ENCODE assay signal across 12 cellular contexts in genomic region chr6:158506577-158506976, GRCh38. TPM values are rescaled to one million over a fixed set of nuclear protein-coding genes. Genes with fewer than 3 reads are reported as not detected.
DNase-seq lines count a peak whose midpoint lies in the region; ATAC-seq and TF ChIP-seq lines count a peak whose summit lies in the region.
"Had no signal": no experiment of that assay in that cellular context is flagged by ENCODE, and none has a peak within 500 bp of the region (broad histone marks: within the 10 kb centered on the region; RNA-seq: fewer than 3 reads in every experiment).

No MANE protein-coding gene starts in this region.

- H3K36me3 Mint-ChIP-seq in neural crest cell (ENCODE audit: low read depth) (peaks cover 11% of the 10 kb centered on the region), CD14-positive monocyte (peaks cover 26 to 50% of the 10 kb centered on the region in 2 donors)

- no peak overlapping the region for H3K4me3 Mint-ChIP-seq in neural crest cell
- H3K4me3 Mint-ChIP-seq in CD14-positive monocyte: no peak overlapping the region
- H3K4me3 Mint-ChIP-seq: effector memory CD8-positive, alpha-beta T cell had no signal

- intact Hi-C loops in CD14-positive monocyte (cut with micrococcal nuclease): no loop called here

- DNase-seq in NCI-H1930 (lab: John Stamatoyannopoulos, UW): peak; percentile 28 to 44
- peak; percentile 40 for DNase-seq in coronary artery (ENCODE audit: low spot score)
- peak; percentile 11 for DNase-seq in neural crest cell (ENCODE audit: low read depth, low spot score)
- DNase-seq in CD14-positive monocyte (ENCODE audit: low spot score): no peak
- DNase-seq: activated gamma-delta T cell; effector memory CD8-positive, alpha-beta T cell; left cardiac atrium; OCI-M1 had no signal

- 0 out of 2 replicates have a peak, but pooled peaks have one; percentile 9 for TF ChIP-seq CTCF in GM12874 (IDR thresholded peaks at IDR 0.05; ENCODE audit: insufficient read depth, low read depth, low read length)
- no peak for TF ChIP-seq CTCF in coronary artery (IDR thresholded peaks at IDR 0.05)
- TF ChIP-seq CTCF in neural crest cell (conservative IDR thresholded peaks at IDR 0.05): peak; percentile 52
- no peak for TF ChIP-seq CTCF in CD14-positive monocyte (IDR thresholded peaks at IDR 0.05)

- ATAC-seq in GM19328 (IDR thresholded peaks at IDR 0.05; ENCODE audit: unreplicated experiment): no peak
- no peak for ATAC-seq in HG03139 (IDR thresholded peaks at IDR 0.05; ENCODE audit: unreplicated experiment)
- ATAC-seq: effector memory CD8-positive, alpha-beta T cell; left cardiac atrium had no signal

- no peak overlapping the region for H3K27ac ChIP-seq in coronary artery
- H3K27ac ChIP-seq: KMS-11 had no signal

- H3K4me3 ChIP-seq in coronary artery: no peak overlapping the region

- no peaks in the 10 kb centered on the region for H3K9me3 Mint-ChIP-seq in neural crest cell
- peaks cover 0 to 8% (median 2%) of the 10 kb centered on the region in 7 donors for H3K9me3 Mint-ChIP-seq in CD14-positive monocyte
- H3K9me3 Mint-ChIP-seq: effector memory CD8-positive, alpha-beta T cell had no signal

- H3K27ac Mint-ChIP-seq in neural crest cell (ENCODE audit: unreplicated experiment): no peak overlapping the region
- H3K27ac Mint-ChIP-seq in CD14-positive monocyte: no peak overlapping the region

- H3K27me3 Mint-ChIP-seq in neural crest cell (ENCODE audit: low read depth): no peaks in the 10 kb centered on the region
- peaks cover 0 to 2% (median 0%) of the 10 kb centered on the region in 3 donors for H3K27me3 Mint-ChIP-seq in CD14-positive monocyte (ENCODE audit: low read depth in 3 of 3)
- H3K27me3 Mint-ChIP-seq: effector memory CD8-positive, alpha-beta T cell had no signal

- peaks cover 6% of the 10 kb centered on the region for H3K4me1 Mint-ChIP-seq in neural crest cell
- H3K4me1 Mint-ChIP-seq in CD14-positive monocyte: no peaks in the 10 kb centered on the region

RNA-seq across cellular contexts. Expression of gene TMEM181, which starts 53.3 kb away (rescaled TPM):
- 23.9 and 25.0 TPM in 2 replicates for total RNA-seq in neural crest cell
- 1 to 10 TPM; 2.4 to 2.6 TPM for polyA plus RNA-seq in CD14-positive monocyte

Comparison
In these comparisons a context has a peak if more than half of its experiments do, and no peak if none do; other contexts are left out.
1. CTCF ChIP-seq: peak in GM12874 (single experiment) and neural crest cell (single experiment); none in coronary artery (single experiment) and CD14-positive monocyte (single experiment).